ENCODE assay signal across 1 cellular context in genomic region chr9:125372441-125373226, GRCh38.
TF ChIP-seq lines count a peak whose summit lies in the region.

No MANE protein-coding gene starts in this region.

TF ChIP-seq in HepG2, 621 proteins besides CTCF, POLR2A, EP300 and RAD21:
- TF ChIP-seq, protein P1, sequence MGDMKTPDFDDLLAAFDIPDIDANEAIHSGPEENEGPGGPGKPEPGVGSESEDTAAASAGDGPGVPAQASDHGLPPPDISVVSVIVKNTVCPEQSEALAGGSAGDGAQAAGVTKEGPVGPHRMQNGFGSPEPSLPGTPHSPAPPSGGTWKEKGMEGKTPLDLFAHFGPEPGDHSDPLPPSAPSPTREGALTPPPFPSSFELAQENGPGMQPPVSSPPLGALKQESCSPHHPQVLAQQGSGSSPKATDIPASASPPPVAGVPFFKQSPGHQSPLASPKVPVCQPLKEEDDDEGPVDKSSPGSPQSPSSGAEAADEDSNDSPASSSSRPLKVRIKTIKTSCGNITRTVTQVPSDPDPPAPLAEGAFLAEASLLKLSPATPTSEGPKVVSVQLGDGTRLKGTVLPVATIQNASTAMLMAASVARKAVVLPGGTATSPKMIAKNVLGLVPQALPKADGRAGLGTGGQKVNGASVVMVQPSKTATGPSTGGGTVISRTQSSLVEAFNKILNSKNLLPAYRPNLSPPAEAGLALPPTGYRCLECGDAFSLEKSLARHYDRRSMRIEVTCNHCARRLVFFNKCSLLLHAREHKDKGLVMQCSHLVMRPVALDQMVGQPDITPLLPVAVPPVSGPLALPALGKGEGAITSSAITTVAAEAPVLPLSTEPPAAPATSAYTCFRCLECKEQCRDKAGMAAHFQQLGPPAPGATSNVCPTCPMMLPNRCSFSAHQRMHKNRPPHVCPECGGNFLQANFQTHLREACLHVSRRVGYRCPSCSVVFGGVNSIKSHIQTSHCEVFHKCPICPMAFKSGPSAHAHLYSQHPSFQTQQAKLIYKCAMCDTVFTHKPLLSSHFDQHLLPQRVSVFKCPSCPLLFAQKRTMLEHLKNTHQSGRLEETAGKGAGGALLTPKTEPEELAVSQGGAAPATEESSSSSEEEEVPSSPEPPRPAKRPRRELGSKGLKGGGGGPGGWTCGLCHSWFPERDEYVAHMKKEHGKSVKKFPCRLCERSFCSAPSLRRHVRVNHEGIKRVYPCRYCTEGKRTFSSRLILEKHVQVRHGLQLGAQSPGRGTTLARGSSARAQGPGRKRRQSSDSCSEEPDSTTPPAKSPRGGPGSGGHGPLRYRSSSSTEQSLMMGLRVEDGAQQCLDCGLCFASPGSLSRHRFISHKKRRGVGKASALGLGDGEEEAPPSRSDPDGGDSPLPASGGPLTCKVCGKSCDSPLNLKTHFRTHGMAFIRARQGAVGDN (CRISPR knock-in tag; IDR thresholded peaks at IDR 0.05), result peak; percentile 30; the same call in 1 of the 2 replicates
- TF ChIP-seq ZSCAN31 (CRISPR knock-in tag; IDR thresholded peaks at IDR 0.05; ENCODE audit: low read depth), result no peak
